ENCODE assay signal across 10 cellular contexts in genomic region chr12:14390449-14390848, GRCh38. TPM values are rescaled to one million over a fixed set of nuclear protein-coding genes. Genes with fewer than 3 reads are reported as not detected.
DNase-seq lines count a peak whose midpoint lies in the region; ATAC-seq, FAIRE-seq and TF ChIP-seq lines count a peak whose summit lies in the region.
"Had no signal": no experiment of that assay in that cellular context is flagged by ENCODE, and none has a peak within 500 bp of the region (broad histone marks: within the 10 kb centered on the region; RNA-seq: fewer than 3 reads in every experiment).

No MANE protein-coding gene starts in this region.

- no peak for DNase-seq in CD8-positive, alpha-beta memory T cell
- DNase-seq in K562 (ENCODE audit: extremely low read depth in 1 of 4, low spot score in 3 of 4) (no peak), sigmoid colon (no peak), NCI-H2171 (lab: John Stamatoyannopoulos, UW) (no peak), HK-2 (ENCODE audit: unreplicated experiment) (no peak), SHP77 (lab: John Stamatoyannopoulos, UW) (no peak)
- DNase-seq: glutamatergic neuron, NCI-H524 treated with DMSO at 0.1 percent for 48 hours, WERI-Rb-1 had no signal

- ATAC-seq in K562 = no peak

- TF ChIP-seq CTCF in K562 (IDR thresholded peaks at IDR 0.05 in 2 of 3, conservative IDR thresholded peaks at IDR 0.05 in 1 of 3; ENCODE audit: insufficient read depth in 2 of 3, low read depth in 1 of 3, low read length in 3 of 3) (no peak), sigmoid colon (IDR thresholded peaks at IDR 0.05) (no peak)

- no peak overlapping the region for H3K4me3 ChIP-seq in CD8-positive, alpha-beta memory T cell (ENCODE audit: low read length)
- no peak overlapping the region for H3K4me3 ChIP-seq in K562
- H3K4me3 ChIP-seq in sigmoid colon = no peak overlapping the region

- no peaks in the 10 kb centered on the region for H3K36me3 ChIP-seq in CD8-positive, alpha-beta memory T cell (ENCODE audit: insufficient read depth, low read length)
- peaks cover 8% of the 10 kb centered on the region; the same call in 1 of the 3 replicates for H3K36me3 ChIP-seq in K562 (ENCODE audit: control insufficient read depth, insufficient read depth, low read length)
- peaks cover 0 to 6% (median 0%) of the 10 kb centered on the region in 4 donors for H3K36me3 ChIP-seq in sigmoid colon
- H3K36me3 ChIP-seq: WERI-Rb-1 had no signal

- no peak for TF ChIP-seq EP300 in K562 (IDR thresholded peaks at IDR 0.05; ENCODE audit: low read length)
- TF ChIP-seq EP300 in sigmoid colon (IDR thresholded peaks at IDR 0.05) = no peak

- in situ Hi-C loops in K562 (cut with MboI) = no loop called here

- no peak overlapping the region for H3K9ac ChIP-seq in K562 (ENCODE audit: insufficient read depth in 1 of 2, low read depth in 2 of 2, low read length in 2 of 2)

- intact Hi-C loops in K562 (cut with micrococcal nuclease) (no loop called here), sigmoid colon (cut with DNase I) (no loop called here)

- H3K27ac Mint-ChIP-seq in CD8-positive, alpha-beta memory T cell = peak overlapping the region; percentile 83 to 95 (median 91)
- peak overlapping the region in 2 of 3 donors; percentile 78 to 79 for H3K27ac Mint-ChIP-seq in IgD-negative memory B cell

- FAIRE-seq in K562 (lab: Jason Lieb, UNC) = no peak

- H3K9me1 ChIP-seq in K562 (ENCODE audit: control insufficient read depth, insufficient read depth, low read length) = no peaks in the 10 kb centered on the region

- H3K4me2 ChIP-seq in K562 (ENCODE audit: insufficient read depth, low read length) = no peak overlapping the region

- peak overlapping the region; percentile 22 for H3K27ac ChIP-seq in CD8-positive, alpha-beta memory T cell (ENCODE audit: low read depth, low read length)
- H3K27ac ChIP-seq in K562 (ENCODE audit: extremely low read depth, low read depth, low read length) (peak overlapping the region; percentile 34; the same call in 1 of the 3 replicates), sigmoid colon (peak overlapping the region; percentile 30 to 78 (median 49))
- H3K27ac ChIP-seq: WERI-Rb-1 had no signal

- POLR2A ChIA-PET in CD8-positive, alpha-beta memory T cell (lab: Charles Lee) = interaction anchor here (1.7 kb wide), 1 partner anchor 25 kb away, joined by 7 read pairs; the partner anchor contains the start of gene ATF7IP
- POLR2A ChIA-PET in K562 (lab: Yijun Ruan, JAX) = no interaction called here

- H3K9me3 ChIP-seq in CD8-positive, alpha-beta memory T cell (ENCODE audit: low read length) = no peaks in the 10 kb centered on the region
- H3K9me3 ChIP-seq in K562 (replicated peaks; ENCODE audit: control insufficient read depth, insufficient read depth, low read depth, low read length) = no peaks in the 10 kb centered on the region
- H3K9me3 ChIP-seq in sigmoid colon = no peaks in the 10 kb centered on the region

- TF ChIP-seq POLR2A in K562 (conservative IDR thresholded peaks at IDR 0.05) (no peak), sigmoid colon (IDR thresholded peaks at IDR 0.05) (no peak)

- WGBS in K562 (ENCODE audit: insufficient coverage, low coverage, missing lambda C conversion rate) = 79% methylated on average over 3 of the region's 3 CpGs
- 92 to 94% methylated on average over 3 of the region's 3 CpGs for WGBS in sigmoid colon, 2 donors

- peaks cover 1 to 51% (median 9%) of the 10 kb centered on the region in 3 donors for H3K36me3 Mint-ChIP-seq in CD8-positive, alpha-beta memory T cell
- H3K36me3 Mint-ChIP-seq in IgD-negative memory B cell = peaks cover 4% of the 10 kb centered on the region

- no peaks in the 10 kb centered on the region for H4K20me1 ChIP-seq in K562 (replicated peaks; ENCODE audit: control insufficient read depth, insufficient read depth, low read length)

- BruUV-seq in K562 (replicated peaks; lab: Mats Ljungman, UMichigan) = no TSS peak

- H3K79me2 ChIP-seq in K562 (ENCODE audit: control insufficient read depth, insufficient read depth, low read length) = peaks cover 97% of the 10 kb centered on the region

- no peak overlapping the region for H2AFZ ChIP-seq in K562 (ENCODE audit: low read depth, low read length)

- CTCF ChIA-PET in CD8-positive, alpha-beta memory T cell (lab: Charles Lee) = interaction anchor here (1.0 to 1.9 kb wide), 2 partner anchors 24 to 62 kb away, joined by 3 to 5 read pairs; partner anchors contain the start of gene ATF7IP
- CTCF ChIA-PET in K562 (lab: Yijun Ruan, JAX; ENCODE audit: low intra/inter-chr PET ratio) = no interaction called here

- peaks cover 76 to 89% (median 81%) of the 10 kb centered on the region in 3 donors for H3K4me1 Mint-ChIP-seq in CD8-positive, alpha-beta memory T cell
- peaks cover 63 to 67% (median 63%) of the 10 kb centered on the region in 3 donors for H3K4me1 Mint-ChIP-seq in IgD-negative memory B cell

- H3K4me3 Mint-ChIP-seq in CD8-positive, alpha-beta memory T cell = peak overlapping the region; percentile 81 to 96 (median 85)
- peak overlapping the region in 3 of 4 donors; percentile 52 to 81 (median 77) for H3K4me3 Mint-ChIP-seq in IgD-negative memory B cell

- H3K27me3 Mint-ChIP-seq in CD8-positive, alpha-beta memory T cell = no peaks in the 10 kb centered on the region
- no peaks in the 10 kb centered on the region for H3K27me3 Mint-ChIP-seq in IgD-negative memory B cell

- no peaks in the 10 kb centered on the region for H3K9me3 Mint-ChIP-seq in CD8-positive, alpha-beta memory T cell
- no peaks in the 10 kb centered on the region for H3K9me3 Mint-ChIP-seq in IgD-negative memory B cell

- no peak for TF ChIP-seq RAD21 in K562 (CRISPR knock-in tag; conservative IDR thresholded peaks at IDR 0.05 in 1 of 2, IDR thresholded peaks at IDR 0.05 in 1 of 2)

- no peaks in the 10 kb centered on the region for H3K27me3 ChIP-seq in CD8-positive, alpha-beta memory T cell (ENCODE audit: insufficient read depth, low read length, poor library complexity, severe bottlenecking)
- H3K27me3 ChIP-seq in K562 (ENCODE audit: control insufficient read depth in 2 of 2, insufficient read depth in 2 of 2, low read length in 2 of 2) (no peaks in the 10 kb centered on the region), sigmoid colon (no peaks in the 10 kb centered on the region)

- peaks cover 86% of the 10 kb centered on the region for H3K4me1 ChIP-seq in CD8-positive, alpha-beta memory T cell (ENCODE audit: insufficient read depth, low read length)
- H3K4me1 ChIP-seq in K562 (replicated peaks in 1 of 2; ENCODE audit: control insufficient read depth in 2 of 2, insufficient read depth in 2 of 2, low read length in 2 of 2) = peaks cover 0 to 5% of the 10 kb centered on the region in 2 experiments; a peak in 2 of 5 replicates
- peaks cover 0 to 60% (median 42%) of the 10 kb centered on the region in 4 donors for H3K4me1 ChIP-seq in sigmoid colon

TF ChIP-seq in K562, 482 proteins besides CTCF, POLR2A, EP300 and RAD21 (continues in another document):
- TF ChIP-seq DPF2 (IDR thresholded peaks at IDR 0.05) (no peak), RCOR1 (IDR thresholded peaks at IDR 0.05; ENCODE audit: borderline replicate concordance in 1 of 2, low read depth in 2 of 2, low read length in 2 of 2) (no peak), ZBED1 (IDR thresholded peaks at IDR 0.05) (no peak), TCFL5 (CRISPR knock-in tag; conservative IDR thresholded peaks at IDR 0.05) (no peak), STAT5A (IDR thresholded peaks at IDR 0.05; ENCODE audit: borderline replicate concordance, low read length) (no peak), ATF2 (CRISPR knock-in tag; IDR thresholded peaks at IDR 0.05) (no peak), NFATC3 (IDR thresholded peaks at IDR 0.05) (no peak), ZNF57 (CRISPR knock-in tag; IDR thresholded peaks at IDR 0.05) (no peak), MAZ (CRISPR knock-in tag; conservative IDR thresholded peaks at IDR 0.05 in 1 of 2, IDR thresholded peaks at IDR 0.05 in 1 of 2) (no peak)

RNA-seq across cellular contexts. Expression of gene ATF7IP, which starts 25.0 kb away (rescaled TPM):
- total RNA-seq in CD8-positive, alpha-beta memory T cell = 10 to 100 TPM; 84.4 to 94.4 TPM
- 80.6 TPM for polyA plus RNA-seq in CD8-positive, alpha-beta memory T cell
- polyA plus RNA-seq in IgD-negative memory B cell (126 TPM), K562 (2011; rRNA removed) (4.2 and 8.4 TPM in 2 replicates), K562 (2014; fragmentation: Illumina TruSeq; extraction: Trizol) (11.7 and 13.7 TPM in 2 replicates), K562 (2014; fragmentation: Nextera tagmentation; extraction: Ambion mirVana) (1 to 10 TPM; 2.8 to 3.5 TPM), K562 (2014; rRNA removed) (6.0 and 7.0 TPM in 2 replicates), sigmoid colon (10 to 100 TPM in 1 of 3 donors, 1 to 10 TPM in 2; 3.0 to 17.0 (median 3.6) TPM)
- 14.3 and 114 TPM in 2 replicates for total RNA-seq in K562 (2011; cell fraction: chromatin; rRNA removed; ENCODE audit: low replicate concordance)
- 6.0 and 11.7 TPM in 2 replicates for total RNA-seq in K562 (2011; cell fraction: nucleolus; rRNA removed)
- 26.8 and 42.1 TPM in 2 replicates for total RNA-seq in K562 (2011; cell fraction: nucleoplasm; rRNA removed)
- total RNA-seq in K562 (2014; rRNA removed) (9.7 and 11.0 TPM in 2 replicates), K562 (2014; rRNA removed; fragmentation: Illumina TruSeq; extraction: Trizol) (21.1 and 22.2 TPM in 2 replicates), K562 (2015; rRNA removed; fragmentation: Illumina TruSeq; extraction: Trizol) (19.6 and 19.9 TPM in 2 replicates), K562 (2021) (27.1 and 28.0 TPM in 2 replicates), sigmoid colon (10 to 100 TPM; 27.7 to 58.4 (median 44.6) TPM)
- polyA plus RNA-seq in K562 (2011; cell fraction: cytosol; rRNA removed) = 4.6 and 6.6 TPM in 2 replicates
- polyA plus RNA-seq in K562 (2011; cell fraction: nucleus; rRNA removed) = 11.4 and 12.4 TPM in 2 replicates
- 7.3 and 12.0 TPM in 2 replicates for polyA plus RNA-seq in K562 (2012)
- 22.9 and 34.8 TPM in 2 replicates for polyA minus RNA-seq in K562 (2011; rRNA and poly(A)+ RNA removed)
- polyA minus RNA-seq in K562 (2011; cell fraction: cytosol; rRNA and poly(A)+ RNA removed) = 14.7 and 15.1 TPM in 2 replicates
- 13.7 and 25.0 TPM in 2 replicates for polyA minus RNA-seq in K562 (2011; cell fraction: nucleus; rRNA and poly(A)+ RNA removed)
